ENCODE assay signal across 19 cellular contexts in genomic region chr4:115883862-115884261, GRCh38.
"Had no signal": no experiment of that assay in that cellular context is flagged by ENCODE, and none has a peak within 500 bp of the region (broad histone marks: within the 10 kb centered on the region; RNA-seq: fewer than 3 reads in every experiment).

No MANE protein-coding gene starts in this region.

- H3K27ac Mint-ChIP-seq: naive thymus-derived CD8-positive, alpha-beta T cell; progenitor cell of endocrine pancreas; type B pancreatic cell had no signal

- H3K9me3 Mint-ChIP-seq: neural crest cell, type B pancreatic cell had no signal

- H3K4me3 Mint-ChIP-seq: naive thymus-derived CD8-positive, alpha-beta T cell; neural crest cell; type B pancreatic cell had no signal

- H3K9me3 ChIP-seq: gastrocnemius medialis, mucosa of descending colon, pancreas, suprapubic skin, thyroid gland had no signal

- DNase-seq: effector memory CD4-positive, alpha-beta T cell; gastrocnemius medialis; kidney; left cardiac atrium; left ventricle myocardium superior; mucosa of descending colon; naive thymus-derived CD8-positive, alpha-beta T cell; occipital lobe; pancreas; right cardiac atrium; small intestine; stimulated activated CD4-positive, alpha-beta T cell treated with anti-CD3 and anti-CD28 coated beads, Interleukin-12 subunit alpha, Interleukin-12 subunit beta, amount 100 ng/mL, for 4 hours; stimulated activated naive CD4-positive, alpha-beta T cell; thyroid gland had no signal

- H3K4me1 Mint-ChIP-seq: naive thymus-derived CD8-positive, alpha-beta T cell; neural crest cell had no signal

- H3K36me3 ChIP-seq: gastrocnemius medialis, pancreas, suprapubic skin, thyroid gland had no signal

- H3K4me2 ChIP-seq: hepatocyte had no signal

- H3K27me3 ChIP-seq: gastrocnemius medialis, hepatocyte, pancreas, suprapubic skin, thyroid gland had no signal

- H3K27me3 Mint-ChIP-seq: naive thymus-derived CD8-positive, alpha-beta T cell; progenitor cell of endocrine pancreas; type B pancreatic cell had no signal

- H3K27ac ChIP-seq: gastrocnemius medialis, hepatocyte, pancreas, suprapubic skin, thyroid gland had no signal

- H2AFZ ChIP-seq: hepatocyte had no signal

- H3K4me3 ChIP-seq: gastrocnemius medialis, hepatocyte, mucosa of descending colon, pancreas, suprapubic skin, thyroid gland had no signal

- H3K36me3 Mint-ChIP-seq: naive thymus-derived CD8-positive, alpha-beta T cell; type B pancreatic cell had no signal

- H3K4me1 ChIP-seq: gastrocnemius medialis, pancreas, suprapubic skin, thyroid gland had no signal
